ENCODE assay signal across 23 cellular contexts in genomic region chr1:166040223-166040622, GRCh38.
"Had no signal": no experiment of that assay in that cellular context is flagged by ENCODE, and none has a peak within 500 bp of the region (broad histone marks: within the 10 kb centered on the region; RNA-seq: fewer than 3 reads in every experiment).

No MANE protein-coding gene starts in this region.

- H3K4me1 Mint-ChIP-seq: activated CD4-positive, alpha-beta T cell treated with anti-CD3 and anti-CD28 coated beads, Interleukin-2, amount 10 ng/mL, durations not matched to agents 7 days and 5 days; activated CD8-positive, alpha-beta memory T cell treated with anti-CD3 and anti-CD28 coated beads, Interleukin-2, amount 10 ng/mL, durations not matched to agents 7 days and 5 days; activated naive CD4-positive, alpha-beta T cell treated with anti-CD3 and anti-CD28 coated beads, Interleukin-2, amount 10 ng/mL, durations not matched to agents 7 days and 5 days; immature natural killer cell had no signal

- ATAC-seq: activated CD8-positive, alpha-beta memory T cell treated with anti-CD3 and anti-CD28 coated beads, Interleukin-2, amount 10 ng/mL, durations not matched to agents 7 days and 5 days; activated CD8-positive, alpha-beta T cell treated with anti-CD3 and anti-CD28 coated beads for 36 hours; body of pancreas; naive thymus-derived CD8-positive, alpha-beta T cell; psoas muscle; right cardiac atrium had no signal

- H3K36me3 Mint-ChIP-seq: activated CD8-positive, alpha-beta memory T cell treated with anti-CD3 and anti-CD28 coated beads, Interleukin-2, amount 10 ng/mL, durations not matched to agents 7 days and 5 days; activated naive CD4-positive, alpha-beta T cell treated with anti-CD3 and anti-CD28 coated beads, Interleukin-2, amount 10 ng/mL, durations not matched to agents 7 days and 5 days; immature natural killer cell; naive thymus-derived CD8-positive, alpha-beta T cell; type B pancreatic cell had no signal

- H3K4me3 ChIP-seq: body of pancreas, left ventricle myocardium inferior, psoas muscle, thoracic aorta had no signal

- H3K9me3 Mint-ChIP-seq: activated CD4-positive, alpha-beta T cell treated with anti-CD3 and anti-CD28 coated beads, Interleukin-2, amount 10 ng/mL, durations not matched to agents 7 days and 5 days; activated CD8-positive, alpha-beta T cell treated with anti-CD3 and anti-CD28 coated beads for 36 hours; activated naive CD4-positive, alpha-beta T cell treated with anti-CD3 and anti-CD28 coated beads, Interleukin-2, amount 10 ng/mL, durations not matched to agents 7 days and 5 days; T-helper 2 cell treated with Interferon-gamma antibody and Interleukin-4, amounts not matched to agents 5 μg/mL and 100 μg/mL, for 36 hours; type B pancreatic cell had no signal

- H3K27me3 Mint-ChIP-seq: activated CD4-positive, alpha-beta T cell treated with anti-CD3 and anti-CD28 coated beads, Interleukin-2, amount 10 ng/mL, durations not matched to agents 7 days and 5 days; activated naive CD4-positive, alpha-beta T cell treated with anti-CD3 and anti-CD28 coated beads, Interleukin-2, amount 10 ng/mL, durations not matched to agents 7 days and 5 days had no signal

- H3K27me3 ChIP-seq: body of pancreas had no signal

- DNase-seq: activated CD4-positive, alpha-beta T cell treated with anti-CD3 and anti-CD28 coated beads, Interleukin-2, amount 10 ng/mL, durations not matched to agents 7 days and 5 days; activated CD4-positive, CD25-positive, alpha-beta regulatory T cell treated with anti-CD3 and anti-CD28 coated beads, Interleukin-2, amount 50 U/mL, for 72 hours; activated CD8-positive, alpha-beta memory T cell treated with anti-CD3 and anti-CD28 coated beads, Interleukin-2, amount 10 ng/mL, durations not matched to agents 7 days and 5 days; activated CD8-positive, alpha-beta T cell treated with anti-CD3 and anti-CD28 coated beads for 36 hours; activated effector memory CD4-positive, alpha-beta T cell treated with anti-CD3 and anti-CD28 coated beads, Interleukin-2, amount 50 U/mL, for 16 hours; activated naive CD4-positive, alpha-beta T cell treated with anti-CD3 and anti-CD28 coated beads, Interleukin-2, amount 10 ng/mL, durations not matched to agents 7 days and 5 days; activated T-cell treated with anti-CD3 and anti-CD28 coated beads for 4 hours; amygdala; body of pancreas; erythroblast; foreskin fibroblast; immature natural killer cell; kidney glomerular epithelial cell; left ventricle myocardium inferior; naive thymus-derived CD8-positive, alpha-beta T cell; psoas muscle; right cardiac atrium; stimulated activated CD4-positive, alpha-beta T cell treated with anti-CD3 and anti-CD28 coated beads, Interleukin-4, amount 100 ng/mL, for 24 hours; stimulated activated naive CD4-positive, alpha-beta T cell treated with Interleukin-2 at 50 U/mL for 16 hours had no signal

- H3K27ac Mint-ChIP-seq: activated CD8-positive, alpha-beta memory T cell treated with anti-CD3 and anti-CD28 coated beads, Interleukin-2, amount 10 ng/mL, durations not matched to agents 7 days and 5 days; activated CD8-positive, alpha-beta T cell treated with anti-CD3 and anti-CD28 coated beads for 36 hours; activated naive CD4-positive, alpha-beta T cell treated with anti-CD3 and anti-CD28 coated beads, Interleukin-2, amount 10 ng/mL, durations not matched to agents 7 days and 5 days; immature natural killer cell; naive thymus-derived CD8-positive, alpha-beta T cell; T-helper 2 cell treated with Interferon-gamma antibody and Interleukin-4, amounts not matched to agents 5 μg/mL and 100 μg/mL, for 36 hours; type B pancreatic cell had no signal

- H3K36me3 ChIP-seq: left ventricle myocardium inferior, thoracic aorta had no signal

- H3K9me3 ChIP-seq: body of pancreas, left ventricle myocardium inferior, psoas muscle, thoracic aorta had no signal

- H3K4me3 Mint-ChIP-seq: activated CD4-positive, alpha-beta T cell treated with anti-CD3 and anti-CD28 coated beads, Interleukin-2, amount 10 ng/mL, durations not matched to agents 7 days and 5 days; activated CD8-positive, alpha-beta memory T cell treated with anti-CD3 and anti-CD28 coated beads, Interleukin-2, amount 10 ng/mL, durations not matched to agents 7 days and 5 days; activated CD8-positive, alpha-beta T cell treated with anti-CD3 and anti-CD28 coated beads for 36 hours; activated naive CD4-positive, alpha-beta T cell treated with anti-CD3 and anti-CD28 coated beads, Interleukin-2, amount 10 ng/mL, durations not matched to agents 7 days and 5 days; immature natural killer cell; naive thymus-derived CD8-positive, alpha-beta T cell; T-helper 2 cell treated with Interferon-gamma antibody and Interleukin-4, amounts not matched to agents 5 μg/mL and 100 μg/mL, for 36 hours; type B pancreatic cell had no signal

- H3K27ac ChIP-seq: body of pancreas, left ventricle myocardium inferior, psoas muscle, thoracic aorta, VCaP had no signal
